ENCODE assay signal across 1 cellular context in the genomic region with DNA sequence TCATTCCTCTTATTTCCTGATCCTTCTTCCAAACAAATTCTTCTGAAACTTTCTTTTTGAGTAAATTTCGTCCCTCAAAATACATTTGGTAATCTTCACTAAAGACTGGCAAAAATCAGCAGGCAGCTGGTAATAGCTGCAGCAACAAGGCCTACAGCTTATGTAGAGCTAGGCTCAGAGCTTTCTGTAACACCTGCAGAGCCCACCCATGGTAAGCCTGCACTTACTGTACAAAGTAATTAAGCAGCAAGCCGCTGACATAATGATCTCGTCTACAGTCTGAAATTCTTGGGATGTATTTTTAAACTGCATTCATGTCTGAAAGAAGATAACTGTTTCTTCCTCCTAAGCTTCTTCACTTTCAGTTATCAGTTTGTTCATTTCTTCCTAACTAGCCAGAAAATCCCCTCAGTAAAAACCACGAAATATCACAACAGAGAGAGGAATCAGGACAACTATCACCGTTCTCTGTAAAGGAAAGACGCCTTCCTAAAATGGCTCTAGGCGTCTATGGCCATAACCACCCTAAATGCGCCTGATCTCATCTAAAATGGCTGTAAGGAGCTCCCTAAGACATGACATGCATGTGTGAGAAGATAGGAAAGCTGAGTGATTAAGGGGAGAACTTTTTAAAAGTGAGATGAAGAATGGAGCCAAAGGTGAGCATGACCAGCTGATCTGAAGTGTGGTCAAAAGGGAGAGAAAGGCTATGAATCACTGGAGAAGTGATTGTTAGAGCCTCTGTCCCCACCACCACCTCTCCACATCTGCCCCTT.
A peak's percentile ranks its signal among the peaks of the same experiment; 100 is the strongest.
TF ChIP-seq lines count a peak whose summit lies in the region.

No MANE protein-coding gene starts in this region.

TF ChIP-seq in GM12878, 131 proteins besides CTCF, POLR2A, EP300 and RAD21 (continued from another document and continues in another):
- TF ChIP-seq KDM1A (IDR thresholded peaks at IDR 0.05; ENCODE audit: borderline replicate concordance), result no peak
- no peak for TF ChIP-seq RCOR1 (conservative IDR thresholded peaks at IDR 0.05; ENCODE audit: low read depth, low read length)
- peak; percentile 61 for TF ChIP-seq CREM (IDR thresholded peaks at IDR 0.05; ENCODE audit: low read depth)
- TF ChIP-seq, protein P1, sequence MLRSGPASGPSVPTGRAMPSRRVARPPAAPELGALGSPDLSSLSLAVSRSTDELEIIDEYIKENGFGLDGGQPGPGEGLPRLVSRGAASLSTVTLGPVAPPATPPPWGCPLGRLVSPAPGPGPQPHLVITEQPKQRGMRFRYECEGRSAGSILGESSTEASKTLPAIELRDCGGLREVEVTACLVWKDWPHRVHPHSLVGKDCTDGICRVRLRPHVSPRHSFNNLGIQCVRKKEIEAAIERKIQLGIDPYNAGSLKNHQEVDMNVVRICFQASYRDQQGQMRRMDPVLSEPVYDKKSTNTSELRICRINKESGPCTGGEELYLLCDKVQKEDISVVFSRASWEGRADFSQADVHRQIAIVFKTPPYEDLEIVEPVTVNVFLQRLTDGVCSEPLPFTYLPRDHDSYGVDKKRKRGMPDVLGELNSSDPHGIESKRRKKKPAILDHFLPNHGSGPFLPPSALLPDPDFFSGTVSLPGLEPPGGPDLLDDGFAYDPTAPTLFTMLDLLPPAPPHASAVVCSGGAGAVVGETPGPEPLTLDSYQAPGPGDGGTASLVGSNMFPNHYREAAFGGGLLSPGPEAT (IDR thresholded peaks at IDR 0.05; ENCODE audit: low read depth), result peak; percentile 80
- no peak for TF ChIP-seq NKRF (conservative IDR thresholded peaks at IDR 0.05)
- TF ChIP-seq E2F8 (IDR thresholded peaks at IDR 0.05; ENCODE audit: low read depth, partially characterized antibody), result no peak
- TF ChIP-seq YBX1 (IDR thresholded peaks at IDR 0.05), result no peak
- no peak for TF ChIP-seq RELA (IDR thresholded peaks at IDR 0.05; ENCODE audit: borderline replicate concordance, partially characterized antibody)
- 0 out of 2 replicates have a peak, but pooled peaks have one; percentile 14 for TF ChIP-seq GABPA (IDR thresholded peaks at IDR 0.05; ENCODE audit: low read depth)
- TF ChIP-seq EED (IDR thresholded peaks at IDR 0.05; ENCODE audit: low read depth), result no peak; the same call in 1 of the 2 replicates
- TF ChIP-seq HDGF (IDR thresholded peaks at IDR 0.05), result no peak
- TF ChIP-seq NFIC (IDR thresholded peaks at IDR 0.05; ENCODE audit: low read depth, low read length), result peak; percentile 87; the same call in 1 of the 2 replicates
- peak; percentile 92 for TF ChIP-seq YY1 (IDR thresholded peaks at IDR 0.05; ENCODE audit: low read depth, low read length)
- TF ChIP-seq POU2F2 (IDR thresholded peaks at IDR 0.05; ENCODE audit: borderline replicate concordance, low read depth, low read length), result no peak
- TF ChIP-seq CBX3 (IDR thresholded peaks at IDR 0.05; ENCODE audit: borderline replicate concordance, low read depth), result no peak
- TF ChIP-seq TCF7 (IDR thresholded peaks at IDR 0.05; ENCODE audit: borderline replicate concordance), result no peak
- TF ChIP-seq, protein P2, sequence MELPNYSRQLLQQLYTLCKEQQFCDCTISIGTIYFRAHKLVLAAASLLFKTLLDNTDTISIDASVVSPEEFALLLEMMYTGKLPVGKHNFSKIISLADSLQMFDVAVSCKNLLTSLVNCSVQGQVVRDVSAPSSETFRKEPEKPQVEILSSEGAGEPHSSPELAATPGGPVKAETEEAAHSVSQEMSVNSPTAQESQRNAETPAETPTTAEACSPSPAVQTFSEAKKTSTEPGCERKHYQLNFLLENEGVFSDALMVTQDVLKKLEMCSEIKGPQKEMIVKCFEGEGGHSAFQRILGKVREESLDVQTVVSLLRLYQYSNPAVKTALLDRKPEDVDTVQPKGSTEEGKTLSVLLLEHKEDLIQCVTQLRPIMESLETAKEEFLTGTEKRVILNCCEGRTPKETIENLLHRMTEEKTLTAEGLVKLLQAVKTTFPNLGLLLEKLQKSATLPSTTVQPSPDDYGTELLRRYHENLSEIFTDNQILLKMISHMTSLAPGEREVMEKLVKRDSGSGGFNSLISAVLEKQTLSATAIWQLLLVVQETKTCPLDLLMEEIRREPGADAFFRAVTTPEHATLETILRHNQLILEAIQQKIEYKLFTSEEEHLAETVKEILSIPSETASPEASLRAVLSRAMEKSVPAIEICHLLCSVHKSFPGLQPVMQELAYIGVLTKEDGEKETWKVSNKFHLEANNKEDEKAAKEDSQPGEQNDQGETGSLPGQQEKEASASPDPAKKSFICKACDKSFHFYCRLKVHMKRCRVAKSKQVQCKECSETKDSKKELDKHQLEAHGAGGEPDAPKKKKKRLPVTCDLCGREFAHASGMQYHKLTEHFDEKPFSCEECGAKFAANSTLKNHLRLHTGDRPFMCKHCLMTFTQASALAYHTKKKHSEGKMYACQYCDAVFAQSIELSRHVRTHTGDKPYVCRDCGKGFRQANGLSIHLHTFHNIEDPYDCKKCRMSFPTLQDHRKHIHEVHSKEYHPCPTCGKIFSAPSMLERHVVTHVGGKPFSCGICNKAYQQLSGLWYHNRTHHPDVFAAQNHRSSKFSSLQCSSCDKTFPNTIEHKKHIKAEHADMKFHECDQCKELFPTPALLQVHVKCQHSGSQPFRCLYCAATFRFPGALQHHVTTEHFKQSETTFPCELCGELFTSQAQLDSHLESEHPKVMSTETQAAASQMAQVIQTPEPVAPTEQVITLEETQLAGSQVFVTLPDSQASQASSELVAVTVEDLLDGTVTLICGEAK (IDR thresholded peaks at IDR 0.05; ENCODE audit: borderline replicate concordance), result no peak
- TF ChIP-seq ASH2L (IDR thresholded peaks at IDR 0.05; ENCODE audit: borderline replicate concordance, low read depth), result no peak
- TF ChIP-seq, protein P3, sequence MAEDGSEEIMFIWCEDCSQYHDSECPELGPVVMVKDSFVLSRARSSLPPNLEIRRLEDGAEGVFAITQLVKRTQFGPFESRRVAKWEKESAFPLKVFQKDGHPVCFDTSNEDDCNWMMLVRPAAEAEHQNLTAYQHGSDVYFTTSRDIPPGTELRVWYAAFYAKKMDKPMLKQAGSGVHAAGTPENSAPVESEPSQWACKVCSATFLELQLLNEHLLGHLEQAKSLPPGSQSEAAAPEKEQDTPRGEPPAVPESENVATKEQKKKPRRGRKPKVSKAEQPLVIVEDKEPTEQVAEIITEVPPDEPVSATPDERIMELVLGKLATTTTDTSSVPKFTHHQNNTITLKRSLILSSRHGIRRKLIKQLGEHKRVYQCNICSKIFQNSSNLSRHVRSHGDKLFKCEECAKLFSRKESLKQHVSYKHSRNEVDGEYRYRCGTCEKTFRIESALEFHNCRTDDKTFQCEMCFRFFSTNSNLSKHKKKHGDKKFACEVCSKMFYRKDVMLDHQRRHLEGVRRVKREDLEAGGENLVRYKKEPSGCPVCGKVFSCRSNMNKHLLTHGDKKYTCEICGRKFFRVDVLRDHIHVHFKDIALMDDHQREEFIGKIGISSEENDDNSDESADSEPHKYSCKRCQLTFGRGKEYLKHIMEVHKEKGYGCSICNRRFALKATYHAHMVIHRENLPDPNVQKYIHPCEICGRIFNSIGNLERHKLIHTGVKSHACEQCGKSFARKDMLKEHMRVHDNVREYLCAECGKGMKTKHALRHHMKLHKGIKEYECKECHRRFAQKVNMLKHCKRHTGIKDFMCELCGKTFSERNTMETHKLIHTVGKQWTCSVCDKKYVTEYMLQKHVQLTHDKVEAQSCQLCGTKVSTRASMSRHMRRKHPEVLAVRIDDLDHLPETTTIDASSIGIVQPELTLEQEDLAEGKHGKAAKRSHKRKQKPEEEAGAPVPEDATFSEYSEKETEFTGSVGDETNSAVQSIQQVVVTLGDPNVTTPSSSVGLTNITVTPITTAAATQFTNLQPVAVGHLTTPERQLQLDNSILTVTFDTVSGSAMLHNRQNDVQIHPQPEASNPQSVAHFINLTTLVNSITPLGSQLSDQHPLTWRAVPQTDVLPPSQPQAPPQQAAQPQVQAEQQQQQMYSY (CRISPR knock-in tag; IDR thresholded peaks at IDR 0.05), result no peak
- peak; percentile 90 for TF ChIP-seq RUNX3 (IDR thresholded peaks at IDR 0.05; ENCODE audit: low read length)
- peak in 1 of 2 experiments; percentile 65; a peak in 1 of 4 replicates for TF ChIP-seq ETV6 (conservative IDR thresholded peaks at IDR 0.05 in 1 of 2, IDR thresholded peaks at IDR 0.05 in 1 of 2; ENCODE audit: borderline replicate concordance in 1 of 2, low read depth in 1 of 2)
- TF ChIP-seq LARP7 (IDR thresholded peaks at IDR 0.05), result no peak
- TF ChIP-seq PAX5 (IDR thresholded peaks at IDR 0.05; ENCODE audit: borderline replicate concordance, low read depth, low read length), result no peak; the same call in 1 of the 2 replicates
- no peak for TF ChIP-seq SREBF1 (IDR thresholded peaks at IDR 0.05; ENCODE audit: low read length)
- no peak for TF ChIP-seq IRF3 (IDR thresholded peaks at IDR 0.05)
- TF ChIP-seq, protein P4, sequence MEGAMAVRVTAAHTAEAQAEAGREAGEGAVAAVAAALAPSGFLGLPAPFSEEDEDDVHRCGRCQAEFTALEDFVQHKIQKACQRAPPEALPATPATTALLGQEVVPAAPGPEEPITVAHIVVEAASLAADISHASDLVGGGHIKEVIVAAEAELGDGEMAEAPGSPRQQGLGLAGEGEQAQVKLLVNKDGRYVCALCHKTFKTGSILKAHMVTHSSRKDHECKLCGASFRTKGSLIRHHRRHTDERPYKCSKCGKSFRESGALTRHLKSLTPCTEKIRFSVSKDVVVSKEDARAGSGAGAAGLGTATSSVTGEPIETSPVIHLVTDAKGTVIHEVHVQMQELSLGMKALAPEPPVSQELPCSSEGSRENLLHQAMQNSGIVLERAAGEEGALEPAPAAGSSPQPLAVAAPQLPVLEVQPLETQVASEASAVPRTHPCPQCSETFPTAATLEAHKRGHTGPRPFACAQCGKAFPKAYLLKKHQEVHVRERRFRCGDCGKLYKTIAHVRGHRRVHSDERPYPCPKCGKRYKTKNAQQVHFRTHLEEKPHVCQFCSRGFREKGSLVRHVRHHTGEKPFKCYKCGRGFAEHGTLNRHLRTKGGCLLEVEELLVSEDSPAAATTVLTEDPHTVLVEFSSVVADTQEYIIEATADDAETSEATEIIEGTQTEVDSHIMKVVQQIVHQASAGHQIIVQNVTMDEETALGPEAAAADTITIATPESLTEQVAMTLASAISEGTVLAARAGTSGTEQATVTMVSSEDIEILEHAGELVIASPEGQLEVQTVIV (IDR thresholded peaks at IDR 0.05; ENCODE audit: borderline replicate concordance, partially characterized antibody), result no peak
- TF ChIP-seq CEBPB (IDR thresholded peaks at IDR 0.05; ENCODE audit: borderline replicate concordance in 1 of 2, low read depth in 2 of 2, low read length in 2 of 2), result 0 out of 4 replicates have a peak, but pooled peaks of 1 of the 2 experiments have one; percentile 51
- TF ChIP-seq POLR2AphosphoS5 (IDR thresholded peaks at IDR 0.05; ENCODE audit: low read length), result 0 out of 2 replicates have a peak, but pooled peaks have one; percentile 19
- TF ChIP-seq MYB (IDR thresholded peaks at IDR 0.05; ENCODE audit: borderline replicate concordance, low read depth, low read length), result no peak
- no peak for TF ChIP-seq SIX5 (IDR thresholded peaks at IDR 0.05; ENCODE audit: low read depth, low read length, severe bottlenecking)
- TF ChIP-seq NR2C2 (IDR thresholded peaks at IDR 0.05; ENCODE audit: borderline replicate concordance, control insufficient read depth, insufficient read length, low read depth), result no peak
- no peak for TF ChIP-seq MEF2B (IDR thresholded peaks at IDR 0.05; ENCODE audit: partially characterized antibody, poor library complexity, severe bottlenecking)
- no peak for TF ChIP-seq CHD4 (IDR thresholded peaks at IDR 0.05)
- peak; percentile 52 to 63 for TF ChIP-seq IKZF2 (IDR thresholded peaks at IDR 0.05)
- peak; percentile 47 for TF ChIP-seq ATF2 (IDR thresholded peaks at IDR 0.05; ENCODE audit: low read length)
- no peak for TF ChIP-seq PML (IDR thresholded peaks at IDR 0.05; ENCODE audit: low read length)
